1 cellular context compared by ENCODE assay signal in genomic region chr7:87875151-87876039, GRCh38.
TF ChIP-seq lines count a peak whose summit lies in the region.

No MANE protein-coding gene starts in this region.

TF ChIP-seq in endothelial cell of umbilical vein, 7 proteins besides CTCF, POLR2A, EP300 and RAD21 (continued from another document):
- TF ChIP-seq EZH2 (IDR thresholded peaks at IDR 0.05; ENCODE audit: borderline replicate concordance, low read depth, low read length, severe bottlenecking): no peak
- TF ChIP-seq MAX (IDR thresholded peaks at IDR 0.05; ENCODE audit: insufficient read depth, insufficient read length): no peak
- TF ChIP-seq GATA2 (IDR thresholded peaks at IDR 0.05; ENCODE audit: insufficient read depth, insufficient read length, low read depth, low read length): no peak
